Comparison of ENCODE assay signal across 8 cellular contexts in genomic region chrX:130166503-130166777, GRCh38.
DNase-seq lines count a peak whose midpoint lies in the region; ATAC-seq and TF ChIP-seq lines count a peak whose summit lies in the region.

No MANE protein-coding gene starts in this region.

- H3K9me3 Mint-ChIP-seq in stimulated activated naive CD8-positive, alpha-beta T cell treated with anti-CD3 and anti-CD28 coated beads, Interleukin-15, Interleukin-2, amounts not matched to agents 100 ng/mL and 50 ng/mL, for 24 hours, result no peaks in the 10 kb centered on the region

- ATAC-seq in stimulated activated naive CD8-positive, alpha-beta T cell treated with anti-CD3 and anti-CD28 coated beads, Interleukin-15, Interleukin-2, amounts not matched to agents 100 U/mL and 50 U/mL, for 24 hours, result no peak
- no peak for ATAC-seq in HG02938 (IDR thresholded peaks at IDR 0.05; ENCODE audit: unreplicated experiment)

- H3K9ac ChIP-seq in mucosa of rectum (ENCODE audit: low read depth in 1 of 2, low read length in 2 of 2), result peak overlapping the region; percentile 53 to 63

- H3K4me3 ChIP-seq in cardiac fibroblast (replicated peaks in 1 of 2; ENCODE audit: low read depth in 2 of 2, low read length in 2 of 2) (peak overlapping the region; percentile 66 to 72), mucosa of rectum (ENCODE audit: low read length in 2 of 2) (peak overlapping the region; percentile 83 to 85)

- H3K27ac ChIP-seq in mucosa of rectum (ENCODE audit: low read depth in 2 of 2, low read length in 2 of 2), result peak overlapping the region; percentile 87 to 93

- H3K36me3 Mint-ChIP-seq in stimulated activated naive CD8-positive, alpha-beta T cell treated with anti-CD3 and anti-CD28 coated beads, Interleukin-15, Interleukin-2, amounts not matched to agents 100 ng/mL and 50 ng/mL, for 24 hours (ENCODE audit: low read depth), result peaks cover 9% of the 10 kb centered on the region

- H3K27me3 ChIP-seq in mucosa of rectum (ENCODE audit: control insufficient read depth in 2 of 2, insufficient read depth in 2 of 2, low read length in 2 of 2), result peaks cover 3 to 6% of the 10 kb centered on the region in 2 donors

- H3K27me3 Mint-ChIP-seq in stimulated activated naive CD8-positive, alpha-beta T cell treated with anti-CD3 and anti-CD28 coated beads, Interleukin-15, Interleukin-2, amounts not matched to agents 100 ng/mL and 50 ng/mL, for 24 hours, result no peaks in the 10 kb centered on the region

- no peak for DNase-seq in stimulated activated naive CD8-positive, alpha-beta T cell treated with anti-CD3 and anti-CD28 coated beads, Interleukin-15, Interleukin-2, amounts not matched to agents 100 U/mL and 50 U/mL, for 24 hours
- no peak for DNase-seq in cardiac fibroblast (ENCODE audit: low read depth in 2 of 2)
- no peak for DNase-seq in EL
- DNase-seq in Ammon's horn (ENCODE audit: low spot score), result no peak
- DNase-seq in kidney glomerular epithelial cell (lab: John Stamatoyannopoulos, UW), result no peak

- no peak for TF ChIP-seq CTCF in cardiac fibroblast (IDR thresholded peaks at IDR 0.05; ENCODE audit: low read depth, low read length)

- peaks cover 3 to 12% of the 10 kb centered on the region in 2 donors for H3K4me1 ChIP-seq in mucosa of rectum (ENCODE audit: control insufficient read depth in 2 of 2, insufficient read depth in 2 of 2, low read length in 2 of 2)

- no peaks in the 10 kb centered on the region for H3K9me3 ChIP-seq in mucosa of rectum (ENCODE audit: control insufficient read depth in 2 of 2, low read length in 2 of 2)

- H3K36me3 ChIP-seq in mucosa of rectum (ENCODE audit: control insufficient read depth in 2 of 2, insufficient read depth in 2 of 2, low read length in 2 of 2), result no peaks in the 10 kb centered on the region

- H3K27ac Mint-ChIP-seq in stimulated activated naive CD8-positive, alpha-beta T cell treated with anti-CD3 and anti-CD28 coated beads, Interleukin-15, Interleukin-2, amounts not matched to agents 100 ng/mL and 50 ng/mL, for 24 hours, result peak overlapping the region; percentile 96

- H3K4me1 Mint-ChIP-seq in stimulated activated naive CD8-positive, alpha-beta T cell treated with anti-CD3 and anti-CD28 coated beads, Interleukin-15, Interleukin-2, amounts not matched to agents 100 ng/mL and 50 ng/mL, for 24 hours (ENCODE audit: low read depth), result peaks cover 47% of the 10 kb centered on the region

- peak overlapping the region; percentile 97 for H3K4me3 Mint-ChIP-seq in stimulated activated naive CD8-positive, alpha-beta T cell treated with anti-CD3 and anti-CD28 coated beads, Interleukin-15, Interleukin-2, amounts not matched to agents 100 ng/mL and 50 ng/mL, for 24 hours
